Comparison of ENCODE assay signal across 19 cellular contexts in the genomic region with DNA sequence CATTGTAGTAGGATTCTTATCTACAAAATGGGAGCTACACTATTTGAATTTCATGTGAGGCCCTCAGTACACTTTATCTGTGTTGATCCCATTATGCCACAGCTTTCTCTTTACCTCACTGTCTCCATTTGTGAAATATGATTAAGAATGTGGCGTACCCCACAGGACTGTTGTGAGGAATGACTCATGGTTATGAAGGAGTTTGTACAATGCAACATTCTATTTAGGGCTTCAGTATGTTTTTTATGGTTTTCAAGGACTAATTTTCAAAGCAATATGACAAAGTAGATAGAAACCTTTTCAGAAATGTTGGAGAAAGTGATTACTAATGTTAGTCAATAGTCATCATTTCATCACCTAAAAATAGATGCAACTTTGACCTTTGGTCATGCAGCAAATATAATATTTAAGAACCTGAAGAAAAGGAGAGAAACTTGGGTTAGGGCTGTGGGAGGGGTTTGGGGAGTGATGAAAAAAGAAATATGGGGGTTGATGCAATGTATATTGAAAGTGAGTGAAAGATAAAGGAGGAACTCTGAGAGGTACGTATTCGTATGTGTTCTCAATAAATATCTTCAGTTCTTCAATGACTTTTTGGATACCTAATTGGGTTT. TPM values are rescaled to one million over a fixed set of nuclear protein-coding genes. Genes with fewer than 3 reads are reported as not detected.
DNase-seq lines count a peak whose midpoint lies in the region; ATAC-seq lines count a peak whose summit lies in the region.
"Had no signal": no experiment of that assay in that cellular context is flagged by ENCODE, and none has a peak within 500 bp of the region (broad histone marks: within the 10 kb centered on the region; RNA-seq: fewer than 3 reads in every experiment).

No MANE protein-coding gene starts in this region.

- peak; percentile 36 for ATAC-seq in HG02885 (IDR thresholded peaks at IDR 0.05; ENCODE audit: poor library complexity, unreplicated experiment)
- ATAC-seq: naive thymus-derived CD4-positive, alpha-beta T cell; right cardiac atrium had no signal

- H3K4me1 Mint-ChIP-seq in T-helper 1 cell treated with Interleukin-12 subunit alpha and Interleukin-12 subunit beta and Interleukin-4 antibody, amounts not matched to agents 30 μg/mL and 1 μg/mL, for 36 hours (ENCODE audit: low read depth): peaks cover 18% of the 10 kb centered on the region
- peaks cover 36% of the 10 kb centered on the region for H3K4me1 Mint-ChIP-seq in activated naive CD8-positive, alpha-beta T cell treated with anti-CD3 and anti-CD28 coated beads for 36 hours

- H3K27ac Mint-ChIP-seq in T-helper 1 cell treated with Interleukin-12 subunit alpha and Interleukin-12 subunit beta and Interleukin-4 antibody, amounts not matched to agents 30 μg/mL and 1 μg/mL, for 36 hours: peak overlapping the region; percentile 23
- H3K27ac Mint-ChIP-seq in activated naive CD8-positive, alpha-beta T cell treated with anti-CD3 and anti-CD28 coated beads for 36 hours: peak overlapping the region; percentile 77

- DNase-seq in T-helper 1 cell: no peak
- peak; percentile 2 for DNase-seq in ELR (ENCODE audit: low read depth)
- no peak for DNase-seq in activated naive CD8-positive, alpha-beta T cell treated with anti-CD3 and anti-CD28 coated beads for 36 hours
- no peak for DNase-seq in NCI-H2196 (lab: John Stamatoyannopoulos, UW; ENCODE audit: unreplicated experiment)
- no peak for DNase-seq in COR-L47 (lab: John Stamatoyannopoulos, UW)
- no peak for DNase-seq in germinal center (ENCODE audit: low spot score)
- DNase-seq: 8988T; activated CD4-positive, alpha-beta T cell treated with anti-CD3 and anti-CD28 coated beads, Interleukin-2, amount 50 U/mL, for 4 hours; aorta; central memory CD4-positive, alpha-beta T cell; foreskin fibroblast; naive thymus-derived CD4-positive, alpha-beta T cell; NCI-H2029 treated with DMSO at 0.1 percent for 48 hours; NCI-H446 treated with DMSO at 0.1 percent for 48 hours; NK-92 treated with Interleukin-12 subunit alpha and Interleukin-12 subunit beta, amount 100 ng/mL, for 24 hours; right cardiac atrium had no signal

- no peak overlapping the region for H3K4me3 Mint-ChIP-seq in T-helper 1 cell treated with Interleukin-12 subunit alpha and Interleukin-12 subunit beta and Interleukin-4 antibody, amounts not matched to agents 30 μg/mL and 1 μg/mL, for 36 hours
- H3K4me3 Mint-ChIP-seq in activated naive CD8-positive, alpha-beta T cell treated with anti-CD3 and anti-CD28 coated beads for 36 hours: no peak overlapping the region
- H3K4me3 Mint-ChIP-seq: naive thymus-derived CD4-positive, alpha-beta T cell had no signal

- no peaks in the 10 kb centered on the region for H3K36me3 Mint-ChIP-seq in T-helper 1 cell treated with Interleukin-12 subunit alpha and Interleukin-12 subunit beta and Interleukin-4 antibody, amounts not matched to agents 30 μg/mL and 1 μg/mL, for 36 hours (ENCODE audit: low read depth)
- peaks cover 25% of the 10 kb centered on the region for H3K36me3 Mint-ChIP-seq in activated naive CD8-positive, alpha-beta T cell treated with anti-CD3 and anti-CD28 coated beads for 36 hours

- H3K27me3 Mint-ChIP-seq in T-helper 1 cell treated with Interleukin-12 subunit alpha and Interleukin-12 subunit beta and Interleukin-4 antibody, amounts not matched to agents 30 μg/mL and 1 μg/mL, for 36 hours (ENCODE audit: low read depth): no peaks in the 10 kb centered on the region
- peaks cover 43% of the 10 kb centered on the region for H3K27me3 Mint-ChIP-seq in activated naive CD8-positive, alpha-beta T cell treated with anti-CD3 and anti-CD28 coated beads for 36 hours

- no peaks in the 10 kb centered on the region for H3K9me3 Mint-ChIP-seq in T-helper 1 cell treated with Interleukin-12 subunit alpha and Interleukin-12 subunit beta and Interleukin-4 antibody, amounts not matched to agents 30 μg/mL and 1 μg/mL, for 36 hours
- H3K9me3 Mint-ChIP-seq in activated naive CD8-positive, alpha-beta T cell treated with anti-CD3 and anti-CD28 coated beads for 36 hours: peaks cover 8% of the 10 kb centered on the region

RNA-seq across cellular contexts. Expression of a gene that starts 53.7 kb away (rescaled TPM):
- 1 to 10 TPM; 1.9 TPM for total RNA-seq in activated naive CD8-positive, alpha-beta T cell treated with anti-CD3 and anti-CD28 coated beads for 36 hours
- total RNA-seq: osteoblast had no signal
